ENCODE assay signal across 12 cellular contexts in genomic region chr3:113436794-113437193, GRCh38. TPM values are rescaled to one million over a fixed set of nuclear protein-coding genes. Genes with fewer than 3 reads are reported as not detected.
DNase-seq lines count a peak whose midpoint lies in the region; ATAC-seq and TF ChIP-seq lines count a peak whose summit lies in the region.
"Had no signal": no experiment of that assay in that cellular context is flagged by ENCODE, and none has a peak within 500 bp of the region (broad histone marks: within the 10 kb centered on the region; RNA-seq: fewer than 3 reads in every experiment).

No MANE protein-coding gene starts in this region.

- no peak for ATAC-seq in GM18502 (IDR thresholded peaks at IDR 0.05; ENCODE audit: poor library complexity, unreplicated experiment)

- H3K27me3 Mint-ChIP-seq in CD14-positive monocyte (ENCODE audit: low read depth in 3 of 3) = peaks cover 0 to 2% (median under 1%) of the 10 kb centered on the region in 3 donors

- H3K9me3 Mint-ChIP-seq in CD14-positive monocyte = peaks cover 0 to 4% (median 0%) of the 10 kb centered on the region in 7 donors
- H3K9me3 Mint-ChIP-seq: immature natural killer cell had no signal

- H3K4me3 ChIP-seq in HFF-Myc (replicated peaks; ENCODE audit: low read depth, low read length) = no peak overlapping the region
- no peak overlapping the region for H3K4me3 ChIP-seq in astrocyte of the spinal cord (ENCODE audit: low read depth, low read length)
- H3K4me3 ChIP-seq: coronary artery, ovary, upper lobe of left lung had no signal

- no peak overlapping the region for H3K4me3 Mint-ChIP-seq in CD14-positive monocyte
- H3K4me3 Mint-ChIP-seq: immature natural killer cell had no signal

- H3K27ac Mint-ChIP-seq in CD14-positive monocyte = no peak overlapping the region
- H3K27ac Mint-ChIP-seq: immature natural killer cell had no signal

- DNase-seq in EL (peak; percentile 47), HFF-Myc (ENCODE audit: extremely low read depth, low read depth) (peak; percentile 14), astrocyte of the spinal cord (ENCODE audit: low read depth, low spot score) (peak; percentile 85), kidney glomerular epithelial cell (lab: John Stamatoyannopoulos, UW) (peak; percentile 73), CD14-positive monocyte (ENCODE audit: low spot score) (no peak), SK-N-DZ (ENCODE audit: low spot score) (no peak), SKM-1 treated with dmso at 0.1 percent for 144 hours (lab: John Stamatoyannopoulos, UW; ENCODE audit: unreplicated experiment) (no peak)
- DNase-seq: immature natural killer cell, ovary, upper lobe of left lung had no signal

- H3K4me1 Mint-ChIP-seq in CD14-positive monocyte = peaks cover 3% of the 10 kb centered on the region

- peaks cover 6 to 8% of the 10 kb centered on the region in 2 donors for H3K36me3 Mint-ChIP-seq in CD14-positive monocyte

- TF ChIP-seq CTCF in HFF-Myc (IDR thresholded peaks at IDR 0.05; ENCODE audit: low read depth, low read length, missing control alignments) = no peak
- TF ChIP-seq CTCF in astrocyte of the spinal cord (IDR thresholded peaks at IDR 0.05; ENCODE audit: low read depth, low read length) = no peak
- TF ChIP-seq CTCF in CD14-positive monocyte (IDR thresholded peaks at IDR 0.05) = no peak

- in situ Hi-C loops in astrocyte of the spinal cord (cut with HindIII; ENCODE audit: low sequenced_read_pairs) = no loop called here

- intact Hi-C loops in CD14-positive monocyte (cut with micrococcal nuclease) = no loop called here

RNA-seq across cellular contexts. Expression of gene CFAP44, which starts 4.5 kb away (rescaled TPM):
- polyA plus RNA-seq in CD14-positive monocyte = under 1 TPM in 1 of 2 donors, not detected in 1; 0.08 TPM
- polyA plus RNA-seq in SK-N-DZ (2014; cell fraction: cytosol; rRNA removed) = 3.0 and 6.8 TPM in 2 replicates
- polyA plus RNA-seq in SK-N-DZ (2014; cell fraction: nucleus; rRNA removed) = 16.1 and 18.7 TPM in 2 replicates

Comparison
In these comparisons a context has a peak if more than half of its experiments do, and no peak if none do; other contexts are left out.
1. DNase-seq: peak in EL (single experiment), HFF-Myc (single experiment), astrocyte of the spinal cord (single experiment) and kidney glomerular epithelial cell (single experiment); none in CD14-positive monocyte (single experiment), SK-N-DZ (single experiment) and SKM-1 treated with dmso at 0.1 percent for 144 hours (single experiment).